In genomic region chr21:15552914-15553491, GRCh38 we compare ENCODE assay signal across 9 cellular contexts.
DNase-seq lines count a peak whose midpoint lies in the region; ATAC-seq and TF ChIP-seq lines count a peak whose summit lies in the region.
"Had no signal": no experiment of that assay in that cellular context is flagged by ENCODE, and none has a peak within 500 bp of the region (broad histone marks: within the 10 kb centered on the region; RNA-seq: fewer than 3 reads in every experiment).

No MANE protein-coding gene starts in this region.

- no peak for DNase-seq in BE2C
- no peak for DNase-seq in HFF-Myc (ENCODE audit: extremely low read depth, low read depth)
- DNase-seq in adrenal gland = no peak
- DNase-seq in left lobe of liver (ENCODE audit: low spot score) = no peak
- DNase-seq in germinal center (ENCODE audit: low spot score) = no peak
- no peak for DNase-seq in activated CD4-positive, alpha-beta memory T cell treated with anti-CD3 and anti-CD28 coated beads for 36 hours
- DNase-seq in activated CD8-positive, alpha-beta memory T cell treated with anti-CD3 and anti-CD28 coated beads, Interleukin-2, amount 50 U/mL, for 4 hours = no peak
- DNase-seq in cerebellum (ENCODE audit: low spot score) = no peak
- DNase-seq: amniotic stem cell had no signal

- no peaks in the 10 kb centered on the region for H3K36me3 Mint-ChIP-seq in activated CD4-positive, alpha-beta memory T cell treated with anti-CD3 and anti-CD28 coated beads for 36 hours

- ATAC-seq in left lobe of liver = peak; percentile 94

- CTCF ChIA-PET in activated CD4-positive, alpha-beta memory T cell treated with anti-CD3 and anti-CD28 coated beads for 36 hours (lab: Charles Lee) = interaction anchor here (0.7 to 1.5 kb wide), 9 partner anchors 14 to 693 kb away, joined by 3 to 7 read pairs (median 4); no protein-coding TSS in a partner anchor

- H3K4me1 ChIP-seq in BE2C (peaks cover 4% of the 10 kb centered on the region), adrenal gland (replicated peaks in 1 of 2) (no peaks in the 10 kb centered on the region)

- H3K4me3 ChIP-seq in BE2C (ENCODE audit: low read depth, low read length) (no peak overlapping the region), HFF-Myc (replicated peaks; ENCODE audit: low read depth, low read length) (no peak overlapping the region), adrenal gland (no peak overlapping the region)

- no peak overlapping the region for H3K27ac ChIP-seq in adrenal gland

- H3K4me1 Mint-ChIP-seq in activated CD4-positive, alpha-beta memory T cell treated with anti-CD3 and anti-CD28 coated beads for 36 hours (ENCODE audit: low read depth) = peaks cover 8% of the 10 kb centered on the region

- TF ChIP-seq CTCF in BE2C (IDR thresholded peaks at IDR 0.05; ENCODE audit: low read depth, low read length) (peak; percentile 63), HFF-Myc (IDR thresholded peaks at IDR 0.05; ENCODE audit: low read depth, low read length, missing control alignments) (peak; percentile 37), adrenal gland (IDR thresholded peaks at IDR 0.05) (peak in 5 of 6 experiments; percentile 38 to 52 (median 46))

- 41 to 50% (median 46%) methylated on average over 3 of the region's 3 CpGs for WGBS in adrenal gland, 4 donors

- no peaks in the 10 kb centered on the region for H3K9me3 Mint-ChIP-seq in activated CD4-positive, alpha-beta memory T cell treated with anti-CD3 and anti-CD28 coated beads for 36 hours

- no peak overlapping the region for H3K4me3 Mint-ChIP-seq in activated CD4-positive, alpha-beta memory T cell treated with anti-CD3 and anti-CD28 coated beads for 36 hours

- no peaks in the 10 kb centered on the region for H3K36me3 ChIP-seq in BE2C
- no peaks in the 10 kb centered on the region for H3K36me3 ChIP-seq in adrenal gland (replicated peaks in 1 of 2)

- POLR2A ChIA-PET in activated CD4-positive, alpha-beta memory T cell treated with anti-CD3 and anti-CD28 coated beads for 36 hours (lab: Charles Lee) = no interaction called here

- H3K27me3 ChIP-seq in BE2C = no peaks in the 10 kb centered on the region
- no peaks in the 10 kb centered on the region for H3K27me3 ChIP-seq in adrenal gland

- intact Hi-C loops in adrenal gland (cut with DNase I) = no loop called here
- intact Hi-C loops in activated CD4-positive, alpha-beta memory T cell treated with anti-CD3 and anti-CD28 coated beads for 36 hours (cut with micrococcal nuclease) = no loop called here

- H3K27ac Mint-ChIP-seq in activated CD4-positive, alpha-beta memory T cell treated with anti-CD3 and anti-CD28 coated beads for 36 hours = no peak overlapping the region

- H3K9me3 ChIP-seq in BE2C = no peaks in the 10 kb centered on the region
- no peaks in the 10 kb centered on the region for H3K9me3 ChIP-seq in adrenal gland (replicated peaks in 1 of 3)

- no peak for TF ChIP-seq POLR2A in adrenal gland (IDR thresholded peaks at IDR 0.05)

- H3K27me3 Mint-ChIP-seq in activated CD4-positive, alpha-beta memory T cell treated with anti-CD3 and anti-CD28 coated beads for 36 hours = peaks cover 4% of the 10 kb centered on the region
